In the genomic region with DNA sequence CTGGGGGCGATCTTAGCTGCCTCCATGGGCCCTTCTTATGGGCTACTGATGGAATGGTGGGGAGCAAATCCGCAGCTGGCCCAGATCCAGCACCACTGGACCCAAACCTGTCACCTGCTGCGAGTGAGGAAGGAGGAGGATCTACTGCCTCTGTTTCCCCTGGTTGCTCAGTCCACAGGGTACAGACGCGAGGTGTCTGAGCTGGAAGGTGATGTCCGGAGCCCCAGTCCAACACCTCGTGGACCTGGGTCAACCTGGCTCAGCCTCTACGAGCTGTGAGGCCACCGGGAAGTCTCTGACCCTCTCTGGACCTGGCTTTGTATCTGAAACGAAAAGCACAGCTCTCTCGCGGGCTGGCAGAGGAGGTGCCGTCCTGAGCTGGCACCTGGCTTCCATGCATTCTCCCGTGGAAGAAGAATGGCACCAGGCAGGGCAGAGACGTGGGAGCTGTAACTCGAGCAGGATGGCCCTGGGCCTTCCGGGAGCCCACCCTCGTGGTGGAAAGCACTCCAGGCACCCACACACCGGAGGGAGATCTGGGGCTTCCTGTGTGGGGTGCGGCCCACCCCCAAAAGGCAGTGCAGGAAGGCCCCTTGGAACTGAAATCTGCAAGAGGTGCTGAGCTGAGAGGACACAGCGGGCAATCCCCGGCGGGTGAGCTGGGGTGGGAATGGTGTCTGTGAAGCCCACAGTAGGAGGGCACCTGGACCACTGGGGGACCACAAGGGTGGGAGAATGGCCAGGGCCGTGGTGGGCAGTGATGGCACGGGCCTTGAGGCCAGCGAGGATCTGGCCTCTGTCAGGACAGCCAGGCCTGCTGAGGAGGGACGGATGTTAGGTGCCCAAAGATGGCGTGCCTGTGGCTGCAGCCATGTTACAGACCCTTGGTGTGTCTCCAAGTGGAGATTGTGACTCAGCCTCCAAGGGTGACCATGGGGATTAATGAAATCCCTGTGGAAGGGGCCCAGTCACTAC, we compare ENCODE assay signal across 12 cellular contexts.
"Had no signal": no experiment of that assay in that cellular context is flagged by ENCODE, and none has a peak within 500 bp of the region (broad histone marks: within the 10 kb centered on the region; RNA-seq: fewer than 3 reads in every experiment).

No MANE protein-coding gene starts in this region.

- H3K27me3 ChIP-seq: foreskin keratinocyte, pancreas had no signal

- H3K9me3 ChIP-seq: pancreas had no signal

- H3K27ac ChIP-seq: foreskin keratinocyte, pancreas had no signal

- ATAC-seq: activated T-cell treated with anti-CD3 and anti-CD28 coated beads, Interleukin-2, amount 50 U/mL, for 4 hours; foreskin keratinocyte; left lobe of liver; pancreas; stimulated activated memory B cell treated with anti-CD40 and anti-IgM and Interleukin-4, amounts not matched to agents 10 μg/mL and 1 μg/mL and 100 μg/mL, for 72 hours had no signal

- DNase-seq: activated CD4-positive, alpha-beta memory T cell treated with anti-CD3 and anti-CD28 coated beads for 36 hours; activated CD4-positive, alpha-beta T cell treated with anti-CD3 and anti-CD28 coated beads for 1 hour; activated gamma-delta T cell; activated naive CD8-positive, alpha-beta T cell treated with anti-CD3 and anti-CD28 coated beads for 36 hours; activated T-cell treated with anti-CD3 and anti-CD28 coated beads, Interleukin-2, amount 50 U/mL, for 4 hours; foreskin keratinocyte; head of caudate nucleus; retina had no signal

- H3K36me3 ChIP-seq: pancreas had no signal

- H3K4me1 ChIP-seq: foreskin keratinocyte had no signal

- H3K4me3 ChIP-seq: pancreas, smooth muscle cell had no signal
